ENCODE assay signal across 18 cellular contexts in the genomic region with DNA sequence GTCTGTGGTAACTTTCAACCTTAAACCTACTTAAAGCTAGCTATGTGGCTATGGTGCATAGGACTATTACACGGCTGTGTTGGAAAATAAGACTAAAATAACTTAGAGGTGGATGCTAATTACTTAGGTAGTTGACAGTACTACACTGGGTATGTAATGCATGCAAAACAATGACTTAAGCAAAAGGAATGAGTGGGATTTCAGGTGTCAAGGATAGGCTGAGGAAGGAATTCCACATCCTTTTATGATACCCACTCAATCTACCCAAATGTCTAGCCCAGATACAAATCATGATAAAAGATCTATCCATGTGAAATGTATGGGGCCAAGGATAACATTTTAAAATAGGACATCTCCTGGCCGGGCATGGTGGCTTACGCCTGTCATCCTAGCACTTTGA. TPM values are rescaled to one million over a fixed set of nuclear protein-coding genes. Genes with fewer than 3 reads are reported as not detected.
DNase-seq lines count a peak whose midpoint lies in the region; ATAC-seq and TF ChIP-seq lines count a peak whose summit lies in the region.
"Had no signal": no experiment of that assay in that cellular context is flagged by ENCODE, and none has a peak within 500 bp of the region (broad histone marks: within the 10 kb centered on the region; RNA-seq: fewer than 3 reads in every experiment).

No MANE protein-coding gene starts in this region.

- no peak overlapping the region for H2BK12ac ChIP-seq in trophoblast cell (ENCODE audit: low read length)

- no peak overlapping the region for H2AK5ac ChIP-seq in IMR-90 (ENCODE audit: low read depth, low read length)
- no peak overlapping the region for H2AK5ac ChIP-seq in trophoblast cell (ENCODE audit: low read length)

- H3K4me3 ChIP-seq in IMR-90 (ENCODE audit: insufficient read depth, low read depth, low read length) (no peak overlapping the region), trophoblast cell (ENCODE audit: low read depth, low read length) (no peak overlapping the region)
- H3K4me3 ChIP-seq: A549, GM23338 had no signal

- WGBS in IMR-90 (ENCODE audit: extremely low coverage in 2 of 2, insufficient read length in 1 of 2), 2 experiments = 100% methylated on average over 1 of the region's 3 CpGs; no CpG with 5 or more reads in 1 of the 2 experiments
- WGBS in trophoblast cell (ENCODE audit: extremely low coverage, insufficient coverage, insufficient read length) = no CpG with 5 or more reads among the region's 3 CpGs

- no peak overlapping the region for H3K9ac ChIP-seq in IMR-90 (ENCODE audit: low read depth, low read length)
- no peak overlapping the region for H3K9ac ChIP-seq in trophoblast cell (ENCODE audit: low read length)

- no peak for TF ChIP-seq CTCF in IMR-90 (conservative IDR thresholded peaks at IDR 0.05; ENCODE audit: low read depth, low read length)

- no peak overlapping the region for H3K4ac ChIP-seq in IMR-90 (ENCODE audit: low read depth, low read length)
- H3K4ac ChIP-seq in trophoblast cell (ENCODE audit: low read depth, low read length) = no peak overlapping the region

- H3K4me2 ChIP-seq in IMR-90 (ENCODE audit: low read depth, low read length) (no peak overlapping the region), trophoblast cell (ENCODE audit: low read length) (no peak overlapping the region)
- H3K4me2 ChIP-seq: GM23338 had no signal

- peaks cover 4% of the 10 kb centered on the region; the same call in 1 of the 2 replicates for H3K9me1 ChIP-seq in IMR-90 (ENCODE audit: insufficient read depth, low read length)

- dilution Hi-C loops in IMR-90 (cut with HindIII; ENCODE audit: low sequenced_read_pairs, unreplicated experiment) = no loop called here

- H3K79me1 ChIP-seq in IMR-90 (ENCODE audit: low read depth in 1 of 2, low read length in 2 of 2) = peaks cover 0 to 4% of the 10 kb centered on the region in 2 experiments; a peak in 1 of 4 replicates
- no peaks in the 10 kb centered on the region for H3K79me1 ChIP-seq in trophoblast cell (ENCODE audit: low read length)

- H4K12ac ChIP-seq in trophoblast cell (ENCODE audit: low read depth, low read length) = no peak overlapping the region

- H4K91ac ChIP-seq in IMR-90 (ENCODE audit: insufficient read depth, low read depth, low read length) (no peak overlapping the region), trophoblast cell (ENCODE audit: low read depth, low read length) (no peak overlapping the region)

- no peak overlapping the region for H2BK5ac ChIP-seq in IMR-90 (ENCODE audit: low read depth, low read length, poor library complexity, severe bottlenecking)
- H2BK5ac ChIP-seq in trophoblast cell (ENCODE audit: low read depth, low read length, poor library complexity) = no peak overlapping the region

- H3K18ac ChIP-seq in IMR-90 (ENCODE audit: low read depth, low read length) = no peak overlapping the region
- H3K18ac ChIP-seq in trophoblast cell (ENCODE audit: low read length) = no peak overlapping the region

- in situ Hi-C loops in IMR-90 (cut with MboI; ENCODE audit: low sequenced_read_pairs) = loop anchor here (5.0 to 25.0 kb wide), 3 partner anchors 229 to 637 kb away; no protein-coding TSS in a partner anchor
- in situ Hi-C loops in ACHN (cut with HindIII; ENCODE audit: low pct_ligation_motif_present, low pct_unique_long_range_greater_than_20kb, low sequenced_read_pairs) = no loop called here

- H3K27me3 ChIP-seq in IMR-90 (ENCODE audit: control insufficient read depth, insufficient read depth, low read length) (peaks cover 2% of the 10 kb centered on the region), trophoblast cell (ENCODE audit: insufficient read depth, low read length) (no peaks in the 10 kb centered on the region)

- CTCF ChIA-PET in IMR-90 (lab: Yijun Ruan, JAX) = interaction anchor here (0.7 to 1.4 kb wide), 4 partner anchors 140 to 749 kb away, joined by 3 to 6 read pairs (median 5); no protein-coding TSS in a partner anchor

- 0 out of 2 replicates have a peak overlapping the region, but pooled peaks have one; percentile 33 for H2BK20ac ChIP-seq in IMR-90 (ENCODE audit: low read depth, low read length)

- no peak overlapping the region for H3K27ac ChIP-seq in IMR-90 (ENCODE audit: insufficient read depth, low read length)
- no peak overlapping the region for H3K27ac ChIP-seq in trophoblast cell (ENCODE audit: low read depth, low read length)

- no peaks in the 10 kb centered on the region for H4K20me1 ChIP-seq in IMR-90 (ENCODE audit: insufficient read depth, low read length)

- H3K79me2 ChIP-seq in trophoblast cell (ENCODE audit: control insufficient read depth, insufficient read depth, low read length, poor library complexity) = no peaks in the 10 kb centered on the region

- POLR2A ChIA-PET in IMR-90 (lab: Charles Lee; ENCODE audit: unreplicated experiment) = no interaction called here

- no peak for TF ChIP-seq POLR2A in IMR-90 (IDR thresholded peaks at IDR 0.05; ENCODE audit: low read depth, low read length)

- H2AFZ ChIP-seq in IMR-90 (replicated peaks; ENCODE audit: low read length, poor library complexity) = no peak overlapping the region
- H2AFZ ChIP-seq in trophoblast cell (ENCODE audit: insufficient read depth, low read length, poor library complexity) = no peak overlapping the region
- H2AFZ ChIP-seq: GM23338 had no signal

- H2AK9ac ChIP-seq in IMR-90 (replicated peaks; ENCODE audit: low read depth, low read length, poor library complexity) = no peak overlapping the region

- TF ChIP-seq RAD21 in IMR-90 (IDR thresholded peaks at IDR 0.05; ENCODE audit: low read length) = no peak

- H3K23ac ChIP-seq in IMR-90 (ENCODE audit: low read depth, low read length) (no peak overlapping the region), trophoblast cell (ENCODE audit: low read length) (no peak overlapping the region)

- H2BK15ac ChIP-seq in IMR-90 (ENCODE audit: low read depth, low read length) = no peak overlapping the region

- intact Hi-C loops in IMR-90 (cut with micrococcal nuclease) = loop anchor here (1.0 to 10.0 kb wide), 5 partner anchors 167 to 629 kb away; no protein-coding TSS in a partner anchor

- H4K8ac ChIP-seq in IMR-90 (ENCODE audit: low read depth in 2 of 2, low read length in 2 of 2) (no peak overlapping the region), trophoblast cell (ENCODE audit: low read depth, low read length) (no peak overlapping the region)

- H4K5ac ChIP-seq in IMR-90 (ENCODE audit: low read depth, low read length) = no peak overlapping the region

- H3K4me1 ChIP-seq in IMR-90 (ENCODE audit: control insufficient read depth, insufficient read depth, low read length) (peaks cover 3% of the 10 kb centered on the region), trophoblast cell (ENCODE audit: control insufficient read depth in 1 of 2, insufficient read depth in 2 of 2, low read length in 2 of 2) (no peaks in the 10 kb centered on the region)

- ATAC-seq in IMR-90 (ENCODE audit: low read depth) (no peak), HG02610 (IDR thresholded peaks at IDR 0.05; ENCODE audit: unreplicated experiment) (no peak), GM21528 (IDR thresholded peaks at IDR 0.05; ENCODE audit: low FRiP score, unreplicated experiment) (no peak)
- ATAC-seq in activated CD4-positive, CD25-positive, alpha-beta regulatory T cell treated with anti-CD3 and anti-CD28 coated beads, Interleukin-2, amount 50 U/mL, for 24 hours = no peak
- ATAC-seq: A549 had no signal

- H3K56ac ChIP-seq in IMR-90 (ENCODE audit: extremely low read depth, insufficient read depth, low read length) = no peak overlapping the region

- H3K36me3 ChIP-seq in IMR-90 (ENCODE audit: control insufficient read depth, insufficient read depth, low read length) (no peaks in the 10 kb centered on the region), trophoblast cell (ENCODE audit: control insufficient read depth in 1 of 2, insufficient read depth in 2 of 2, low read length in 2 of 2) (no peaks in the 10 kb centered on the region)

- H3K14ac ChIP-seq in IMR-90 (replicated peaks; ENCODE audit: low read depth, low read length) = no peak overlapping the region
- H3K14ac ChIP-seq in trophoblast cell (ENCODE audit: low read length) = no peak overlapping the region

- H3K9me3 ChIP-seq in IMR-90 (ENCODE audit: control insufficient read depth, insufficient read depth, low read length) (no peaks in the 10 kb centered on the region), trophoblast cell (ENCODE audit: insufficient read depth, low read depth, low read length) (no peaks in the 10 kb centered on the region)
- H3K9me3 ChIP-seq: A549 had no signal

- DNase-seq in IMR-90 = no peak
- peak; percentile 31 for DNase-seq in kidney tubule cell (ENCODE audit: low spot score)
- DNase-seq in trophoblast cell = peak; percentile 27 to 86
- no peak for DNase-seq in ACHN
- DNase-seq: 8988T; Calu3; CD4-positive, alpha-beta memory T cell; COR-L47; DMS53; DMS79 treated with DMSO at 0.1 percent for 48 hours; GF-D8; H9 had no signal

- no TSS peak for BruUV-seq in IMR-90 (replicated peaks; lab: Mats Ljungman, UMichigan)

- H2BK120ac ChIP-seq in IMR-90 (ENCODE audit: low read depth, low read length) (no peak overlapping the region), trophoblast cell (ENCODE audit: insufficient read depth, low read length, poor library complexity) (no peak overlapping the region)

RNA-seq across cellular contexts. Expression of a gene that starts 13.9 kb away (rescaled TPM):
- total RNA-seq in IMR-90 (2012; rRNA removed) = 0.72 and 0.83 TPM in 2 replicates
- polyA plus RNA-seq in IMR-90 (2012; rRNA removed) = 1.1 and 1.3 TPM in 2 replicates
- 0.54 and 1.3 TPM in 2 replicates for polyA plus RNA-seq in IMR-90 (2012; cell fraction: cytosol; rRNA removed)
- polyA plus RNA-seq in IMR-90 (2012; cell fraction: nucleus; rRNA removed; ENCODE audit: low replicate concordance) = 0.44 and 2.9 TPM in 2 replicates
- polyA plus RNA-seq in trophoblast cell (2013) = 0.86 and 1.1 TPM in 2 replicates
- total RNA-seq: Daoy had no signal

RNA-seq across cellular contexts. Expression of a gene that starts 14.1 kb away (rescaled TPM):
- 11.8 and 15.6 TPM in 2 replicates for total RNA-seq in IMR-90 (2012; rRNA removed)
- 8.7 and 10.3 TPM in 2 replicates for polyA plus RNA-seq in IMR-90 (2012; rRNA removed)
- 2.3 and 3.8 TPM in 2 replicates for polyA plus RNA-seq in IMR-90 (2012; cell fraction: cytosol; rRNA removed)
- 2.2 and 12.8 TPM in 2 replicates for polyA plus RNA-seq in IMR-90 (2012; cell fraction: nucleus; rRNA removed; ENCODE audit: low replicate concordance)
- 20.9 and 21.3 TPM in 2 replicates for polyA plus RNA-seq in trophoblast cell (2013)

RNA-seq across cellular contexts. Expression of a gene that starts 14.1 kb away (rescaled TPM):
- 16.0 and 17.2 TPM in 2 replicates for total RNA-seq in IMR-90 (2012; rRNA removed)
- 4.2 and 4.7 TPM in 2 replicates for polyA plus RNA-seq in IMR-90 (2012; rRNA removed)
- polyA plus RNA-seq in IMR-90 (2012; cell fraction: cytosol; rRNA removed) = 1.5 and 2.0 TPM in 2 replicates
- 3.0 and 8.7 TPM in 2 replicates for polyA plus RNA-seq in IMR-90 (2012; cell fraction: nucleus; rRNA removed; ENCODE audit: low replicate concordance)
- polyA plus RNA-seq in trophoblast cell (2013) = 11.5 and 12.0 TPM in 2 replicates

RNA-seq across cellular contexts. Expression of a gene that starts 49.3 kb away (rescaled TPM):
- 27.1 and 46.4 TPM in 2 replicates for total RNA-seq in IMR-90 (2012; rRNA removed)
- 19.1 and 26.4 TPM in 2 replicates for polyA plus RNA-seq in IMR-90 (2012; rRNA removed)
- 3.5 and 6.9 TPM in 2 replicates for polyA plus RNA-seq in IMR-90 (2012; cell fraction: cytosol; rRNA removed)
- 3.2 and 19.8 TPM in 2 replicates for polyA plus RNA-seq in IMR-90 (2012; cell fraction: nucleus; rRNA removed; ENCODE audit: low replicate concordance)
- polyA plus RNA-seq in trophoblast cell (2013) = 70.9 and 75.6 TPM in 2 replicates

RNA-seq across cellular contexts. Expression of a gene that starts 54.7 kb away (rescaled TPM):
- total RNA-seq in IMR-90 (2012; rRNA removed) = 14.5 and 23.3 TPM in 2 replicates
- polyA plus RNA-seq in IMR-90 (2012; rRNA removed) = 3.6 and 5.3 TPM in 2 replicates
- 0.40 and 0.76 TPM in 2 replicates for polyA plus RNA-seq in IMR-90 (2012; cell fraction: cytosol; rRNA removed)
- polyA plus RNA-seq in IMR-90 (2012; cell fraction: nucleus; rRNA removed; ENCODE audit: low replicate concordance) = 0.23 and 2.1 TPM in 2 replicates
- 23.7 and 26.0 TPM in 2 replicates for polyA plus RNA-seq in trophoblast cell (2013)

Comparison
In these comparisons a context has a peak if more than half of its experiments do, and no peak if none do; other contexts are left out.
1. DNase-seq: peak in kidney tubule cell (single experiment) and trophoblast cell (2 of 2); none in IMR-90 (single experiment) and ACHN (single experiment).